ENCODE assay signal across 9 cellular contexts in genomic region chr15:94080416-94080815, GRCh38.
DNase-seq lines count a peak whose midpoint lies in the region; ATAC-seq and TF ChIP-seq lines count a peak whose summit lies in the region.
"Had no signal": no experiment of that assay in that cellular context is flagged by ENCODE, and none has a peak within 500 bp of the region (broad histone marks: within the 10 kb centered on the region; RNA-seq: fewer than 3 reads in every experiment).

No MANE protein-coding gene starts in this region.

- H3K4me2 ChIP-seq in fibroblast of lung (ENCODE audit: extremely low read depth, insufficient read depth, low read length) = no peak overlapping the region

- no peaks in the 10 kb centered on the region for H3K36me3 ChIP-seq in fibroblast of lung (ENCODE audit: control insufficient read depth, insufficient read depth, low read length)

- TF ChIP-seq CTCF in fibroblast of lung (conservative IDR thresholded peaks at IDR 0.05 in 1 of 2, IDR thresholded peaks at IDR 0.05 in 1 of 2; ENCODE audit: low read depth in 1 of 2, low read length in 2 of 2) = no peak

- H3K4me3 ChIP-seq in fibroblast of lung (replicated peaks in 1 of 4; ENCODE audit: control extremely low read depth in 1 of 4, insufficient read depth in 1 of 4, low read depth in 3 of 4, low read length in 4 of 4) = no peak overlapping the region
- H3K4me3 ChIP-seq in skeletal muscle cell (ENCODE audit: low read depth, low read length) = no peak overlapping the region

- no peaks in the 10 kb centered on the region for H3K27me3 ChIP-seq in fibroblast of lung (ENCODE audit: control insufficient read depth, insufficient read depth, low read length)

- no peak overlapping the region for H3K9ac ChIP-seq in fibroblast of lung (ENCODE audit: insufficient read depth, low read length)

- no peak for ATAC-seq in GM21576 (IDR thresholded peaks at IDR 0.05; ENCODE audit: unreplicated experiment)

- no peaks in the 10 kb centered on the region for H3K9me3 ChIP-seq in fibroblast of lung (ENCODE audit: control insufficient read depth, insufficient read depth, low read depth, low read length)

- no peaks in the 10 kb centered on the region for H3K79me2 ChIP-seq in fibroblast of lung (ENCODE audit: control insufficient read depth, insufficient read depth, low read length)

- H3K4me1 ChIP-seq in fibroblast of lung (ENCODE audit: control insufficient read depth, extremely low read depth, insufficient read depth, low read length) = no peaks in the 10 kb centered on the region

- no peaks in the 10 kb centered on the region for H4K20me1 ChIP-seq in fibroblast of lung (ENCODE audit: control insufficient read depth, extremely low read depth, insufficient read depth, low read length)

- no peak overlapping the region for H3K27ac ChIP-seq in fibroblast of lung (ENCODE audit: insufficient read depth, low read length)
- H3K27ac ChIP-seq: VCaP had no signal

- DNase-seq in GOT3 (lab: John Stamatoyannopoulos, UW) (peak; percentile 16), NOMO-1 treated with dmso at 0.1 percent for 144 hours (lab: John Stamatoyannopoulos, UW; ENCODE audit: unreplicated experiment) (peak; percentile 43), fibroblast of lung (ENCODE audit: low read depth in 2 of 2) (peak; percentile 77 to 83), skeletal muscle cell (ENCODE audit: low read depth) (peak; percentile 76), NCI-H524 (lab: John Stamatoyannopoulos, UW) (no peak), SK-N-DZ (ENCODE audit: low spot score) (no peak)
- DNase-seq: NCI-H226 had no signal

- H2AFZ ChIP-seq in fibroblast of lung (ENCODE audit: low read length) = no peak overlapping the region

Comparison
In these comparisons a context has a peak if more than half of its experiments do, and no peak if none do; other contexts are left out.
1. DNase-seq: peak in GOT3 (single experiment), NOMO-1 treated with dmso at 0.1 percent for 144 hours (single experiment), fibroblast of lung (2 of 2) and skeletal muscle cell (single experiment); none in NCI-H524 (0 of 2) and SK-N-DZ (single experiment).